In genomic region chr17:2683912-2684311, GRCh38 we compare ENCODE assay signal across 1 cellular context.
TF ChIP-seq lines count a peak whose summit lies in the region.

No MANE protein-coding gene starts in this region.

TF ChIP-seq in SK-N-SH treated with all-trans-retinoic acid at 6 μM for 48 hours, 23 proteins besides CTCF, POLR2A, EP300 and RAD21 (continued from another document):
- no peak for TF ChIP-seq POU6F1 (CRISPR knock-in tag; IDR thresholded peaks at IDR 0.05; ENCODE audit: borderline replicate concordance, low read depth)
- TF ChIP-seq CSRNP3 (CRISPR knock-in tag; IDR thresholded peaks at IDR 0.05): no peak
- TF ChIP-seq ZNF565 (CRISPR knock-in tag; conservative IDR thresholded peaks at IDR 0.05; ENCODE audit: low read depth): no peak
- no peak for TF ChIP-seq BACH2 (CRISPR knock-in tag; IDR thresholded peaks at IDR 0.05; ENCODE audit: borderline replicate concordance)
- no peak for TF ChIP-seq TOX (CRISPR knock-in tag; IDR thresholded peaks at IDR 0.05; ENCODE audit: borderline replicate concordance)
- no peak for TF ChIP-seq ZFP30 (CRISPR knock-in tag; IDR thresholded peaks at IDR 0.05)
- no peak for TF ChIP-seq ESRRG (CRISPR knock-in tag; IDR thresholded peaks at IDR 0.05)
- TF ChIP-seq CSDC2 (CRISPR knock-in tag; IDR thresholded peaks at IDR 0.05): no peak
- TF ChIP-seq TCF4 (CRISPR knock-in tag; IDR thresholded peaks at IDR 0.05; ENCODE audit: borderline replicate concordance): no peak
